In genomic region chr11:32852142-32852541, GRCh38 we compare ENCODE assay signal across 12 cellular contexts. TPM values are rescaled to one million over a fixed set of nuclear protein-coding genes. Genes with fewer than 3 reads are reported as not detected.
DNase-seq lines count a peak whose midpoint lies in the region; ATAC-seq and TF ChIP-seq lines count a peak whose summit lies in the region.
"Had no signal": no experiment of that assay in that cellular context is flagged by ENCODE, and none has a peak within 500 bp of the region (broad histone marks: within the 10 kb centered on the region; RNA-seq: fewer than 3 reads in every experiment).

No MANE protein-coding gene starts in this region.

- no peaks in the 10 kb centered on the region for H3K79me2 ChIP-seq in smooth muscle cell (ENCODE audit: low read depth)

- H3K27me3 ChIP-seq in colonic mucosa, result no peaks in the 10 kb centered on the region
- H3K27me3 ChIP-seq in mucosa of rectum (ENCODE audit: control insufficient read depth in 2 of 2, insufficient read depth in 2 of 2, low read length in 2 of 2), result no peaks in the 10 kb centered on the region
- H3K27me3 ChIP-seq in smooth muscle cell (ENCODE audit: low read depth), result peaks cover 6% of the 10 kb centered on the region

- H3K9ac ChIP-seq in colonic mucosa (ENCODE audit: low read depth in 2 of 2, low read length in 2 of 2), result no peak overlapping the region
- H3K9ac ChIP-seq in mucosa of rectum (ENCODE audit: low read depth in 1 of 2, low read length in 2 of 2), result peak overlapping the region in 1 of 2 donors; percentile 52
- no peak overlapping the region for H3K9ac ChIP-seq in smooth muscle cell (ENCODE audit: low read depth)

- H3K9me3 ChIP-seq in colonic mucosa, result no peaks in the 10 kb centered on the region
- no peaks in the 10 kb centered on the region for H3K9me3 ChIP-seq in mucosa of rectum (ENCODE audit: control insufficient read depth in 2 of 2, low read length in 2 of 2)
- no peaks in the 10 kb centered on the region for H3K9me3 ChIP-seq in smooth muscle cell (replicated peaks; ENCODE audit: low read depth)

- ATAC-seq in HG03196 (IDR thresholded peaks at IDR 0.05; ENCODE audit: unreplicated experiment), result no peak
- no peak for ATAC-seq in GM18520 (IDR thresholded peaks at IDR 0.05; ENCODE audit: unreplicated experiment)

- H3K4me3 ChIP-seq in colonic mucosa, result no peak overlapping the region
- H3K4me3 ChIP-seq in mucosa of rectum (ENCODE audit: low read length in 2 of 2), result peak overlapping the region; percentile 43 to 57
- no peak overlapping the region for H3K4me3 ChIP-seq in smooth muscle cell

- 71% methylated on average over 5 of the region's 5 CpGs for WGBS in smooth muscle cell (ENCODE audit: low lambda C conversion rate)

- H3K36me3 ChIP-seq in colonic mucosa (no peaks in the 10 kb centered on the region), mucosa of rectum (ENCODE audit: control insufficient read depth in 2 of 2, insufficient read depth in 2 of 2, low read length in 2 of 2) (peaks cover 0 to 7% of the 10 kb centered on the region in 2 donors), smooth muscle cell (ENCODE audit: low read depth) (no peaks in the 10 kb centered on the region)

- no peaks in the 10 kb centered on the region for H3F3A ChIP-seq in smooth muscle cell (ENCODE audit: low read depth)

- H3K4me2 ChIP-seq in smooth muscle cell, result no peak overlapping the region

- peak; percentile 57 for DNase-seq in CD1c-positive myeloid dendritic cell (ENCODE audit: extremely low spot score)
- peak; percentile 84 for DNase-seq in MV-4-11 (lab: John Stamatoyannopoulos, UW)
- peak; percentile 58 for DNase-seq in colonic mucosa
- DNase-seq in smooth muscle cell (lab: John Stamatoyannopoulos, UW; ENCODE audit: unreplicated experiment), result no peak
- no peak for DNase-seq in NCI-H187 (lab: John Stamatoyannopoulos, UW)
- DNase-seq: CD4-positive, CD25-positive, alpha-beta regulatory T cell; cerebellar nuclear complex; hippocampal formation; NCI-H1930 had no signal

- intact Hi-C loops in colonic mucosa (cut with DNase I), result no loop called here

- H2AFZ ChIP-seq in smooth muscle cell (ENCODE audit: low read depth), result no peak overlapping the region

- H3K27ac ChIP-seq in colonic mucosa, result peak overlapping the region; percentile 38
- peak overlapping the region in 1 of 2 donors; percentile 43 for H3K27ac ChIP-seq in mucosa of rectum (ENCODE audit: low read depth in 2 of 2, low read length in 2 of 2)
- H3K27ac ChIP-seq in smooth muscle cell (ENCODE audit: low read depth), result no peak overlapping the region

- H4K20me1 ChIP-seq in smooth muscle cell (ENCODE audit: low read depth), result no peaks in the 10 kb centered on the region

- H3K4me1 ChIP-seq in colonic mucosa, result no peaks in the 10 kb centered on the region
- H3K4me1 ChIP-seq in mucosa of rectum (ENCODE audit: control insufficient read depth in 2 of 2, insufficient read depth in 2 of 2, low read length in 2 of 2), result peaks cover 0 to 2% of the 10 kb centered on the region in 2 donors
- no peaks in the 10 kb centered on the region for H3K4me1 ChIP-seq in smooth muscle cell (ENCODE audit: low read depth)

- TF ChIP-seq CTCF in colonic mucosa (IDR thresholded peaks at IDR 0.05) (no peak), smooth muscle cell (IDR thresholded peaks at IDR 0.05; ENCODE audit: borderline replicate concordance, insufficient read depth, poor library complexity, severe bottlenecking) (no peak)

RNA-seq across cellular contexts. Expression of gene PRRG4, which starts 22.4 kb away (rescaled TPM):
- total RNA-seq in colonic mucosa, result 10 to 100 TPM; 11.5 to 18.6 TPM
- total RNA-seq in smooth muscle cell, result 4.6 and 4.8 TPM in 2 replicates
- polyA plus RNA-seq in smooth muscle cell, result 0.49 and 1.4 TPM in 2 replicates

RNA-seq across cellular contexts. Expression of gene QSER1, which starts 40.5 kb away (rescaled TPM):
- total RNA-seq in colonic mucosa (10 to 100 TPM; 25.3 to 25.9 TPM), smooth muscle cell (31.6 and 37.6 TPM in 2 replicates)
- 4.1 and 5.8 TPM in 2 replicates for polyA plus RNA-seq in smooth muscle cell

RNA-seq across cellular contexts. Expression of gene CCDC73, which starts 57.7 kb away (rescaled TPM):
- not detected for total RNA-seq in colonic mucosa
- total RNA-seq in smooth muscle cell, result not detected in 2 replicates
- not detected in 2 replicates for polyA plus RNA-seq in smooth muscle cell
- total RNA-seq: CD4-positive, CD25-positive, alpha-beta regulatory T cell had no signal

Comparison
In these comparisons a context has a peak if more than half of its experiments do, and no peak if none do; other contexts are left out.
1. DNase-seq: peak in CD1c-positive myeloid dendritic cell (single experiment), MV-4-11 (single experiment) and colonic mucosa (single experiment); none in smooth muscle cell (single experiment) and NCI-H187 (0 of 2).
2. H3K4me3 ChIP-seq: peak in mucosa of rectum (2 of 2); none in colonic mucosa (single experiment) and smooth muscle cell (single experiment).